In genomic region chr1:69109276-69109675, GRCh38 we compare ENCODE assay signal across 24 cellular contexts.
A peak's percentile ranks its signal among the peaks of the same experiment; 100 is the strongest.
DNase-seq lines count a peak whose midpoint lies in the region; ATAC-seq and TF ChIP-seq lines count a peak whose summit lies in the region.
"Had no signal": no experiment of that assay in that cellular context is flagged by ENCODE, and none has a peak within 500 bp of the region (broad histone marks: within the 10 kb centered on the region; RNA-seq: fewer than 3 reads in every experiment).

No MANE protein-coding gene starts in this region.

- no peak overlapping the region for H3K27ac Mint-ChIP-seq in MCF 10A (ENCODE audit: low read depth, unreplicated experiment)
- H3K27ac Mint-ChIP-seq: CD14-positive monocyte; CD8-positive, alpha-beta memory T cell had no signal

- H3K4me1 Mint-ChIP-seq in MCF 10A (ENCODE audit: insufficient read depth, unreplicated experiment) = peaks cover 13% of the 10 kb centered on the region
- H3K4me1 Mint-ChIP-seq: CD14-positive monocyte; CD8-positive, alpha-beta memory T cell had no signal

- dilution Hi-C loops in mammary epithelial cell (cut with HindIII; ENCODE audit: low sequenced_read_pairs) = loop anchor here (5.0 kb wide), 1 partner anchor 33 kb away; no protein-coding TSS in a partner anchor

- CTCF ChIA-PET in MCF 10A (lab: Yijun Ruan, JAX) (interaction anchor here (0.6 kb wide), 1 partner anchor 10 kb away, joined by 3 read pairs; no protein-coding TSS in a partner anchor), mammary epithelial cell (lab: Charles Lee; ENCODE audit: low non-redundant PET) (interaction anchor here (0.7 kb wide), 1 partner anchor 14 kb away, joined by 4 read pairs; no protein-coding TSS in a partner anchor)

- H3K4me3 Mint-ChIP-seq in MCF 10A (ENCODE audit: unreplicated experiment) = no peak overlapping the region
- H3K4me3 Mint-ChIP-seq: CD14-positive monocyte; CD8-positive, alpha-beta memory T cell had no signal

- H3K4me1 ChIP-seq in breast epithelium (no peaks in the 10 kb centered on the region), mammary epithelial cell (ENCODE audit: insufficient read depth, low read length) (peaks cover 14% of the 10 kb centered on the region), psoas muscle (no peaks in the 10 kb centered on the region), ascending aorta (no peaks in the 10 kb centered on the region)
- H3K4me1 ChIP-seq: BE2C had no signal

- H3K27me3 ChIP-seq in breast epithelium (no peaks in the 10 kb centered on the region), mammary epithelial cell (ENCODE audit: insufficient read depth, low read length) (no peaks in the 10 kb centered on the region), psoas muscle (ENCODE audit: insufficient read depth in 3 of 3, low read length in 2 of 3) (no peaks in the 10 kb centered on the region), ascending aorta (no peaks in the 10 kb centered on the region)
- H3K27me3 ChIP-seq: BE2C, MG63 had no signal

- TF ChIP-seq CTCF in MCF 10A (IDR thresholded peaks at IDR 0.05; ENCODE audit: unreplicated experiment) (no peak), breast epithelium (IDR thresholded peaks at IDR 0.05) (no peak), mammary epithelial cell (conservative IDR thresholded peaks at IDR 0.05 in 1 of 2, IDR thresholded peaks at IDR 0.05 in 1 of 2; ENCODE audit: extremely low read depth in 1 of 2, insufficient read depth in 1 of 2, low read depth in 1 of 2, low read length in 2 of 2) (no peak), fibroblast of the aortic adventitia (IDR thresholded peaks at IDR 0.05; ENCODE audit: insufficient read depth, low read length) (no peak), psoas muscle (IDR thresholded peaks at IDR 0.05) (no peak), ascending aorta (IDR thresholded peaks at IDR 0.05) (no peak)

- POLR2A ChIA-PET in MCF 10A (lab: Yijun Ruan, JAX) = no interaction called here

- no peak overlapping the region for H3K27ac ChIP-seq in breast epithelium
- peak overlapping the region; percentile 36 for H3K27ac ChIP-seq in mammary epithelial cell (ENCODE audit: insufficient read depth, low read depth, low read length)
- no peak overlapping the region for H3K27ac ChIP-seq in psoas muscle
- H3K27ac ChIP-seq in ascending aorta = no peak overlapping the region
- H3K27ac ChIP-seq: SK-N-MC had no signal

- no peaks in the 10 kb centered on the region for H3K79me2 ChIP-seq in mammary epithelial cell (ENCODE audit: insufficient read depth, low read length)

- in situ Hi-C loops in mammary epithelial cell (cut with MboI; ENCODE audit: low sequenced_read_pairs in 2 of 2) = no loop called here

- H3K9me3 ChIP-seq in breast epithelium (no peaks in the 10 kb centered on the region), mammary epithelial cell (replicated peaks; ENCODE audit: insufficient read depth, low read length) (no peaks in the 10 kb centered on the region), psoas muscle (no peaks in the 10 kb centered on the region), ascending aorta (no peaks in the 10 kb centered on the region)
- H3K9me3 ChIP-seq: BE2C, MG63 had no signal

- H3K4me3 ChIP-seq in breast epithelium = no peak overlapping the region
- H3K4me3 ChIP-seq in mammary epithelial cell (replicated peaks in 1 of 3; ENCODE audit: insufficient read depth in 1 of 3, low read depth in 2 of 3, low read length in 3 of 3) = no peak overlapping the region
- no peak overlapping the region for H3K4me3 ChIP-seq in fibroblast of the aortic adventitia (ENCODE audit: low read depth, low read length)
- H3K4me3 ChIP-seq in psoas muscle = no peak overlapping the region
- H3K4me3 ChIP-seq in ascending aorta = no peak overlapping the region
- H3K4me3 ChIP-seq: K562, MG63, SK-N-MC had no signal

- no peaks in the 10 kb centered on the region for H3K9me3 Mint-ChIP-seq in MCF 10A (ENCODE audit: unreplicated experiment)

- intact Hi-C loops in MCF 10A (cut with micrococcal nuclease) (no loop called here), breast epithelium (cut with DNase I; ENCODE audit: low total_unique reads) (no loop called here), mammary epithelial cell (cut with micrococcal nuclease) (no loop called here), psoas muscle (cut with DNase I) (no loop called here), ascending aorta (cut with DNase I) (no loop called here)

- H3K36me3 ChIP-seq in breast epithelium = no peaks in the 10 kb centered on the region
- H3K36me3 ChIP-seq in mammary epithelial cell (ENCODE audit: insufficient read depth, low read length) = no peaks in the 10 kb centered on the region
- H3K36me3 ChIP-seq in psoas muscle (ENCODE audit: insufficient read depth in 1 of 2, low read depth in 1 of 2) = no peaks in the 10 kb centered on the region
- H3K36me3 ChIP-seq in ascending aorta = no peaks in the 10 kb centered on the region
- H3K36me3 ChIP-seq: BE2C, MG63 had no signal

- no TSS peak for BruUV-seq in MCF 10A (replicated peaks; lab: Mats Ljungman, UMichigan)
- no TSS peak for BruUV-seq in mammary epithelial cell (replicated peaks; lab: Mats Ljungman, UMichigan)

- H2AFZ ChIP-seq in mammary epithelial cell (ENCODE audit: low read depth, low read length) = peak overlapping the region; percentile 64

- 57% methylated on average over 4 of the region's 4 CpGs for WGBS in mammary epithelial cell (ENCODE audit: low coverage, missing lambda C conversion rate)
- 83 to 91% (median 84%) methylated on average over 4 of the region's 4 CpGs for WGBS in psoas muscle, 3 donors

- no peaks in the 10 kb centered on the region for H4K20me1 ChIP-seq in mammary epithelial cell (ENCODE audit: insufficient read depth, low read length)

- no peak overlapping the region for H3K9ac ChIP-seq in mammary epithelial cell (ENCODE audit: insufficient read depth, low read length)

- no peaks in the 10 kb centered on the region for H3K36me3 Mint-ChIP-seq in MCF 10A (ENCODE audit: insufficient read depth, unreplicated experiment)
- H3K36me3 Mint-ChIP-seq: CD14-positive monocyte; CD8-positive, alpha-beta memory T cell had no signal

- H3K4me2 ChIP-seq in mammary epithelial cell (ENCODE audit: insufficient read depth, low read depth, low read length) = peak overlapping the region; percentile 54

- ATAC-seq in psoas muscle (no peak), GM21528 (IDR thresholded peaks at IDR 0.05; ENCODE audit: low FRiP score, unreplicated experiment) (no peak)
- ATAC-seq: K562 had no signal

- no peaks in the 10 kb centered on the region for H3K27me3 Mint-ChIP-seq in MCF 10A (ENCODE audit: insufficient read depth, unreplicated experiment)
- H3K27me3 Mint-ChIP-seq: CD8-positive, alpha-beta memory T cell had no signal

- DNase-seq in MCF 10A (ENCODE audit: unreplicated experiment) (peak; percentile 30), breast epithelium (ENCODE audit: low spot score in 2 of 2) (no peak), mammary epithelial cell (peak; percentile 75), fibroblast of the aortic adventitia (ENCODE audit: low read depth) (peak; percentile 18), NCI-H1436 (lab: John Stamatoyannopoulos, UW) (no peak), psoas muscle (no peak), ascending aorta (ENCODE audit: low spot score in 2 of 2) (no peak)
- DNase-seq: 8988T; ACHN; BE2C; CD8-positive, alpha-beta memory T cell; DMS 273 treated with DMSO at 0.1 percent for 48 hours; DND-41; Kasumi-1; MG63; NCI-H1694; NCI-H2029 treated with DMSO at 0.1 percent for 48 hours; NCI-H526 treated with DMSO at 0.1 percent for 48 hours; RPMI8226; SHP77 treated with DMSO at 0.1 percent for 48 hours had no signal

- TF ChIP-seq POLR2A in breast epithelium (IDR thresholded peaks at IDR 0.05) = no peak

Comparison
In these comparisons a context has a peak if more than half of its experiments do, and no peak if none do; other contexts are left out.
1. DNase-seq: peak in MCF 10A (single experiment), mammary epithelial cell (single experiment) and fibroblast of the aortic adventitia (single experiment); none in breast epithelium (0 of 2), NCI-H1436 (single experiment), psoas muscle (0 of 2) and ascending aorta (0 of 2).